1 cellular context compared by ENCODE assay signal in the genomic region with DNA sequence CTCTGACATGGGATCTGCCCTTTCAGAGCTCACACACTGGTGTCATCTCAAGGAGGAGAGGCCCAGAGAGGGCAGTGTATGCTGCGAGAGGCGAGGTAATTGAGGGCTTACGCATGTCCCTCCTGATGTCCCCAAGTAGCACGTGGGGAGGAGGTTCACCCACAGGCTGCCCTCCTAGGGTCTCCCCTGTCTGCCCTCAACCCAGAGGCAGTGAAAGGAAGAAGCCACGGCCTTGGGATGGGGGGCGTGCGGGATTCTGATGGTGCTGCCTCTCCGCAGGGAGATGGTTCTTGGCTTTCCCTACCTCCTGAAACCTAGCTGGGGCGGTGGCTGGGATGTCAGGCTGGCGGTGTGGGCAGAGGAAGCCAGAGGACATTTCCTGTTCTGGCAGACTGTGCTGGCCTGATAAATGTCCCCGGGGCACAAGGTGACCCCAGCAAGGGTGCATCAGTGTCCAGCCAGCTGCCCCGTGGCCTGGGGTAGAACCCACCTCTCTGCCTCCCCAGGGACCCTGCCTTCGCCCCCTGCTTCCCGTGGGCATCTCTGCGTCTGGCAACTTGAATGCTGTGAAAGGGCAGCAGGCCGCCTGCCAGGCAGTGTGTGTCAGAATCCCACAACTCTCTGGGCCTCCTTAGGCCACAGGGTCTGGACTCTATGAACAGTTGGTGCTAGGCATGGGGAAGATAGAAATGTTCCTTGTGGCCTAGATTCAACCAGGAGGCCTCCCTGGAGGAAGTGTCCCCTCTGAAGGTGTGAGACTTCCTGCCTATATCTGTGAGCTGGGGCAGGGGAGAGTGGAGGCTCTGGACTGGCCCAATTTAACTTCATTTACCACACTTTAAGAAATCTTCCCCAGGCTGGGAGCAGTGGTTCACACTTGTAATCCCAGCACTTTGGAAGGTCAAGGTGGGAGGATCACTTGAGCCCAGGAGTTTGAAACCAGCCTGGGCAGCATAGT.
A peak's percentile ranks its signal among the peaks of the same experiment; 100 is the strongest.
TF ChIP-seq lines count a peak whose summit lies in the region.

No MANE protein-coding gene starts in this region.

TF ChIP-seq in K562, 482 proteins besides CTCF, POLR2A, EP300 and RAD21 (continued from another document and continues in another):
- TF ChIP-seq, protein P1, sequence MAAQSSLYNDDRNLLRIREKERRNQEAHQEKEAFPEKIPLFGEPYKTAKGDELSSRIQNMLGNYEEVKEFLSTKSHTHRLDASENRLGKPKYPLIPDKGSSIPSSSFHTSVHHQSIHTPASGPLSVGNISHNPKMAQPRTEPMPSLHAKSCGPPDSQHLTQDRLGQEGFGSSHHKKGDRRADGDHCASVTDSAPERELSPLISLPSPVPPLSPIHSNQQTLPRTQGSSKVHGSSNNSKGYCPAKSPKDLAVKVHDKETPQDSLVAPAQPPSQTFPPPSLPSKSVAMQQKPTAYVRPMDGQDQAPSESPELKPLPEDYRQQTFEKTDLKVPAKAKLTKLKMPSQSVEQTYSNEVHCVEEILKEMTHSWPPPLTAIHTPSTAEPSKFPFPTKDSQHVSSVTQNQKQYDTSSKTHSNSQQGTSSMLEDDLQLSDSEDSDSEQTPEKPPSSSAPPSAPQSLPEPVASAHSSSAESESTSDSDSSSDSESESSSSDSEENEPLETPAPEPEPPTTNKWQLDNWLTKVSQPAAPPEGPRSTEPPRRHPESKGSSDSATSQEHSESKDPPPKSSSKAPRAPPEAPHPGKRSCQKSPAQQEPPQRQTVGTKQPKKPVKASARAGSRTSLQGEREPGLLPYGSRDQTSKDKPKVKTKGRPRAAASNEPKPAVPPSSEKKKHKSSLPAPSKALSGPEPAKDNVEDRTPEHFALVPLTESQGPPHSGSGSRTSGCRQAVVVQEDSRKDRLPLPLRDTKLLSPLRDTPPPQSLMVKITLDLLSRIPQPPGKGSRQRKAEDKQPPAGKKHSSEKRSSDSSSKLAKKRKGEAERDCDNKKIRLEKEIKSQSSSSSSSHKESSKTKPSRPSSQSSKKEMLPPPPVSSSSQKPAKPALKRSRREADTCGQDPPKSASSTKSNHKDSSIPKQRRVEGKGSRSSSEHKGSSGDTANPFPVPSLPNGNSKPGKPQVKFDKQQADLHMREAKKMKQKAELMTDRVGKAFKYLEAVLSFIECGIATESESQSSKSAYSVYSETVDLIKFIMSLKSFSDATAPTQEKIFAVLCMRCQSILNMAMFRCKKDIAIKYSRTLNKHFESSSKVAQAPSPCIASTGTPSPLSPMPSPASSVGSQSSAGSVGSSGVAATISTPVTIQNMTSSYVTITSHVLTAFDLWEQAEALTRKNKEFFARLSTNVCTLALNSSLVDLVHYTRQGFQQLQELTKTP (IDR thresholded peaks at IDR 0.05; ENCODE audit: low read depth in 1 of 2, partially characterized antibody in 2 of 2): no peak
- TF ChIP-seq FOXA1 (IDR thresholded peaks at IDR 0.05; ENCODE audit: borderline replicate concordance): no peak
- TF ChIP-seq ATF1 (CRISPR knock-in tag; IDR thresholded peaks at IDR 0.05): no peak
- 0 out of 2 replicates have a peak, but pooled peaks have one; percentile 5 for TF ChIP-seq ATF1 (tag; IDR thresholded peaks at IDR 0.05)
- TF ChIP-seq, protein P2, sequence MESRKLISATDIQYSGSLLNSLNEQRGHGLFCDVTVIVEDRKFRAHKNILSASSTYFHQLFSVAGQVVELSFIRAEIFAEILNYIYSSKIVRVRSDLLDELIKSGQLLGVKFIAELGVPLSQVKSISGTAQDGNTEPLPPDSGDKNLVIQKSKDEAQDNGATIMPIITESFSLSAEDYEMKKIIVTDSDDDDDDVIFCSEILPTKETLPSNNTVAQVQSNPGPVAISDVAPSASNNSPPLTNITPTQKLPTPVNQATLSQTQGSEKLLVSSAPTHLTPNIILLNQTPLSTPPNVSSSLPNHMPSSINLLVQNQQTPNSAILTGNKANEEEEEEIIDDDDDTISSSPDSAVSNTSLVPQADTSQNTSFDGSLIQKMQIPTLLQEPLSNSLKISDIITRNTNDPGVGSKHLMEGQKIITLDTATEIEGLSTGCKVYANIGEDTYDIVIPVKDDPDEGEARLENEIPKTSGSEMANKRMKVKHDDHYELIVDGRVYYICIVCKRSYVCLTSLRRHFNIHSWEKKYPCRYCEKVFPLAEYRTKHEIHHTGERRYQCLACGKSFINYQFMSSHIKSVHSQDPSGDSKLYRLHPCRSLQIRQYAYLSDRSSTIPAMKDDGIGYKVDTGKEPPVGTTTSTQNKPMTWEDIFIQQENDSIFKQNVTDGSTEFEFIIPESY (CRISPR knock-in tag; IDR thresholded peaks at IDR 0.05): no peak
- TF ChIP-seq, protein P3, sequence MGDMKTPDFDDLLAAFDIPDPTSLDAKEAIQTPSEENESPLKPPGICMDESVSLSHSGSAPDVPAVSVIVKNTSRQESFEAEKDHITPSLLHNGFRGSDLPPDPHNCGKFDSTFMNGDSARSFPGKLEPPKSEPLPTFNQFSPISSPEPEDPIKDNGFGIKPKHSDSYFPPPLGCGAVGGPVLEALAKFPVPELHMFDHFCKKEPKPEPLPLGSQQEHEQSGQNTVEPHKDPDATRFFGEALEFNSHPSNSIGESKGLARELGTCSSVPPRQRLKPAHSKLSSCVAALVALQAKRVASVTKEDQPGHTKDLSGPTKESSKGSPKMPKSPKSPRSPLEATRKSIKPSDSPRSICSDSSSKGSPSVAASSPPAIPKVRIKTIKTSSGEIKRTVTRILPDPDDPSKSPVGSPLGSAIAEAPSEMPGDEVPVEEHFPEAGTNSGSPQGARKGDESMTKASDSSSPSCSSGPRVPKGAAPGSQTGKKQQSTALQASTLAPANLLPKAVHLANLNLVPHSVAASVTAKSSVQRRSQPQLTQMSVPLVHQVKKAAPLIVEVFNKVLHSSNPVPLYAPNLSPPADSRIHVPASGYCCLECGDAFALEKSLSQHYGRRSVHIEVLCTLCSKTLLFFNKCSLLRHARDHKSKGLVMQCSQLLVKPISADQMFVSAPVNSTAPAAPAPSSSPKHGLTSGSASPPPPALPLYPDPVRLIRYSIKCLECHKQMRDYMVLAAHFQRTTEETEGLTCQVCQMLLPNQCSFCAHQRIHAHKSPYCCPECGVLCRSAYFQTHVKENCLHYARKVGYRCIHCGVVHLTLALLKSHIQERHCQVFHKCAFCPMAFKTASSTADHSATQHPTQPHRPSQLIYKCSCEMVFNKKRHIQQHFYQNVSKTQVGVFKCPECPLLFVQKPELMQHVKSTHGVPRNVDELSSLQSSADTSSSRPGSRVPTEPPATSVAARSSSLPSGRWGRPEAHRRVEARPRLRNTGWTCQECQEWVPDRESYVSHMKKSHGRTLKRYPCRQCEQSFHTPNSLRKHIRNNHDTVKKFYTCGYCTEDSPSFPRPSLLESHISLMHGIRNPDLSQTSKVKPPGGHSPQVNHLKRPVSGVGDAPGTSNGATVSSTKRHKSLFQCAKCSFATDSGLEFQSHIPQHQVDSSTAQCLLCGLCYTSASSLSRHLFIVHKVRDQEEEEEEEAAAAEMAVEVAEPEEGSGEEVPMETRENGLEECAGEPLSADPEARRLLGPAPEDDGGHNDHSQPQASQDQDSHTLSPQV (IDR thresholded peaks at IDR 0.05): peak; percentile 54; the same call in 1 of the 2 replicates
- TF ChIP-seq SNIP1 (IDR thresholded peaks at IDR 0.05; ENCODE audit: low read depth): no peak
- no peak for TF ChIP-seq ZNF507 (tag; conservative IDR thresholded peaks at IDR 0.05)
- TF ChIP-seq TBP (optimal IDR thresholded peaks at IDR 0.05; ENCODE audit: low read depth, low read length): no peak
- TF ChIP-seq, protein P4, sequence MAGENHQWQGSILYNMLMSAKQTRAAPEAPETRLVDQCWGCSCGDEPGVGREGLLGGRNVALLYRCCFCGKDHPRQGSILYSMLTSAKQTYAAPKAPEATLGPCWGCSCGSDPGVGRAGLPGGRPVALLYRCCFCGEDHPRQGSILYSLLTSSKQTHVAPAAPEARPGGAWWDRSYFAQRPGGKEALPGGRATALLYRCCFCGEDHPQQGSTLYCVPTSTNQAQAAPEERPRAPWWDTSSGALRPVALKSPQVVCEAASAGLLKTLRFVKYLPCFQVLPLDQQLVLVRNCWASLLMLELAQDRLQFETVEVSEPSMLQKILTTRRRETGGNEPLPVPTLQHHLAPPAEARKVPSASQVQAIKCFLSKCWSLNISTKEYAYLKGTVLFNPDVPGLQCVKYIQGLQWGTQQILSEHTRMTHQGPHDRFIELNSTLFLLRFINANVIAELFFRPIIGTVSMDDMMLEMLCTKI (IDR thresholded peaks at IDR 0.05; ENCODE audit: partially characterized antibody): no peak
- TF ChIP-seq ZKSCAN3 (CRISPR knock-in tag; IDR thresholded peaks at IDR 0.05): no peak
- TF ChIP-seq SMARCA5 (IDR thresholded peaks at IDR 0.05): peak; percentile 90; the same call in 1 of the 2 replicates
- no peak for TF ChIP-seq SIN3A (IDR thresholded peaks at IDR 0.05; ENCODE audit: borderline replicate concordance in 2 of 2, control insufficient read depth in 1 of 2, low read depth in 2 of 2, low read length in 2 of 2)
- no peak for TF ChIP-seq RUNX1 (IDR thresholded peaks at IDR 0.05; ENCODE audit: low read depth)
- TF ChIP-seq, protein P5, sequence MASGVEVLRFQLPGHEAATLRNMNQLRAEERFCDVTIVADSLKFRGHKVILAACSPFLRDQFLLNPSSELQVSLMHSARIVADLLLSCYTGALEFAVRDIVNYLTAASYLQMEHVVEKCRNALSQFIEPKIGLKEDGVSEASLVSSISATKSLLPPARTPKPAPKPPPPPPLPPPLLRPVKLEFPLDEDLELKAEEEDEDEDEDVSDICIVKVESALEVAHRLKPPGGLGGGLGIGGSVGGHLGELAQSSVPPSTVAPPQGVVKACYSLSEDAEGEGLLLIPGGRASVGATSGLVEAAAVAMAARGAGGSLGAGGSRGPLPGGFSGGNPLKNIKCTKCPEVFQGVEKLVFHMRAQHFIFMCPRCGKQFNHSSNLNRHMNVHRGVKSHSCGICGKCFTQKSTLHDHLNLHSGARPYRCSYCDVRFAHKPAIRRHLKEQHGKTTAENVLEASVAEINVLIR (CRISPR knock-in tag; IDR thresholded peaks at IDR 0.05): no peak
- TF ChIP-seq, protein P6, sequence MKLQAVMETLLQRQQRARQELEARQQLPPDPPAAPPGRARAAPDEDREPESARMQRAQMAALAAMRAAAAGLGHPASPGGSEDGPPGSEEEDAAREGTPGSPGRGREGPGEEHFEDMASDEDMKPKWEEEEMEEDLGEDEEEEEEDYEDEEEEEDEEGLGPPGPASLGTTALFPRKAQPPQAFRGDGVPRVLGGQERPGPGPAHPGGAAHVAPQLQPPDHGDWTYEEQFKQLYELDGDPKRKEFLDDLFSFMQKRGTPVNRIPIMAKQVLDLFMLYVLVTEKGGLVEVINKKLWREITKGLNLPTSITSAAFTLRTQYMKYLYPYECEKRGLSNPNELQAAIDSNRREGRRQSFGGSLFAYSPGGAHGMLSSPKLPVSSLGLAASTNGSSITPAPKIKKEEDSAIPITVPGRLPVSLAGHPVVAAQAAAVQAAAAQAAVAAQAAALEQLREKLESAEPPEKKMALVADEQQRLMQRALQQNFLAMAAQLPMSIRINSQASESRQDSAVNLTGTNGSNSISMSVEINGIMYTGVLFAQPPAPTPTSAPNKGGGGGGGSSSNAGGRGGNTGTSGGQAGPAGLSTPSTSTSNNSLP (IDR thresholded peaks at IDR 0.05; ENCODE audit: borderline replicate concordance, low read depth, low read length): no peak
- TF ChIP-seq, protein P7, sequence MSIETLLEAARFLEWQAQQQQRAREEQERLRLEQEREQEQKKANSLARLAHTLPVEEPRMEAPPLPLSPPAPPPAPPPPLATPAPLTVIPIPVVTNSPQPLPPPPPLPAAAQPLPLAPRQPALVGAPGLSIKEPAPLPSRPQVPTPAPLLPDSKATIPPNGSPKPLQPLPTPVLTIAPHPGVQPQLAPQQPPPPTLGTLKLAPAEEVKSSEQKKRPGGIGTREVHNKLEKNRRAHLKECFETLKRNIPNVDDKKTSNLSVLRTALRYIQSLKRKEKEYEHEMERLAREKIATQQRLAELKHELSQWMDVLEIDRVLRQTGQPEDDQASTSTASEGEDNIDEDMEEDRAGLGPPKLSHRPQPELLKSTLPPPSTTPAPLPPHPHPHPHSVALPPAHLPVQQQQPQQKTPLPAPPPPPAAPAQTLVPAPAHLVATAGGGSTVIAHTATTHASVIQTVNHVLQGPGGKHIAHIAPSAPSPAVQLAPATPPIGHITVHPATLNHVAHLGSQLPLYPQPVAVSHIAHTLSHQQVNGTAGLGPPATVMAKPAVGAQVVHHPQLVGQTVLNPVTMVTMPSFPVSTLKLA (conservative IDR thresholded peaks at IDR 0.05): peak in 1 of 2 experiments; percentile 80; a peak in 3 of 4 replicates
- no peak for TF ChIP-seq ATF7 (IDR thresholded peaks at IDR 0.05)
- TF ChIP-seq CC2D1A (IDR thresholded peaks at IDR 0.05): no peak
- TF ChIP-seq KLF6 (CRISPR knock-in tag; IDR thresholded peaks at IDR 0.05; ENCODE audit: borderline replicate concordance): 0 out of 2 replicates have a peak, but pooled peaks have one; percentile 37
- TF ChIP-seq ZNF232 (CRISPR knock-in tag; IDR thresholded peaks at IDR 0.05): no peak
